ENCODE assay signal across 22 cellular contexts in the genomic region with DNA sequence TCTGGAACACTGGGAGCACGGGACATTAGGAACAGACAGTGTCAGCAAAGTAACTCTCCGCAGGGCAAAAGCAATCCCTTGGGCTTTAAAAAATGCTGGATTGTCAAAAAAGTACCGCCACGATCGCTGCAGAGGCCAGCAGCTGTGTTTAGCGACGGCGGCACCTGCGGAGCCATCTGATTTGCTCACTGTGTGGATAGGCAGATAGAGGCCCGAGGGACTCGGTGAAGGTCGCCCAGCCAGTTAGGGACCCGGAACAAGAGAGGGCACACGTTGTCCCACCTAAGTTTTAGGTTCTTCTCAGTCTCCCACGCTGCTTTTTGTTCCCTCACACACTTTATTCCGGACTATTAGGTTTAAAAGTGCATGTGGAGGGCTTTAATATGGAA.
"Had no signal": no experiment of that assay in that cellular context is flagged by ENCODE, and none has a peak within 500 bp of the region (broad histone marks: within the 10 kb centered on the region; RNA-seq: fewer than 3 reads in every experiment).

No MANE protein-coding gene starts in this region.

- DNase-seq: Kasumi-1, MM.1S, NCI-H1092 treated with DMSO at 0.1 percent for 48 hours, NCI-H1436, NCI-H187, NCI-H2029, NCI-H2081 treated with DMSO at 0.1 percent for 48 hours, NCI-H2171, NCI-H226, NCI-H446, NCI-H510A, NCI-H524 treated with DMSO at 0.1 percent for 48 hours, NCI-H69, NCI-H774, Right ventricle myocardium superior, RPMI8226, SIG-M5 had no signal

- H3K27ac Mint-ChIP-seq: IgD-negative memory B cell had no signal

- H3K27ac ChIP-seq: KMS-11, SJSA1, SK-N-MC had no signal

- ATAC-seq: K562 had no signal

- H3K36me3 ChIP-seq: SJSA1 had no signal

- H3K4me1 ChIP-seq: SJSA1 had no signal

- H3K4me3 Mint-ChIP-seq: IgD-negative memory B cell had no signal

- H3K9me3 ChIP-seq: SJSA1 had no signal

- H3K4me3 ChIP-seq: K562, SJSA1, SK-N-MC had no signal

- H3K4me2 ChIP-seq: KMS-11 had no signal

- H3K9ac ChIP-seq: KMS-11 had no signal
